24 cellular contexts compared by ENCODE assay signal in genomic region chr2:126676814-126677538, GRCh38. TPM values are rescaled to one million over a fixed set of nuclear protein-coding genes. Genes with fewer than 3 reads are reported as not detected.
DNase-seq lines count a peak whose midpoint lies in the region; ATAC-seq, FAIRE-seq and TF ChIP-seq lines count a peak whose summit lies in the region.
"Had no signal": no experiment of that assay in that cellular context is flagged by ENCODE, and none has a peak within 500 bp of the region (broad histone marks: within the 10 kb centered on the region; RNA-seq: fewer than 3 reads in every experiment).

No MANE protein-coding gene starts in this region.

- no peaks in the 10 kb centered on the region for H3K27me3 ChIP-seq in spleen (replicated peaks in 1 of 7)
- H3K27me3 ChIP-seq: pancreas had no signal

- no peak for DNase-seq in activated naive CD8-positive, alpha-beta T cell treated with anti-CD3 and anti-CD28 coated beads for 36 hours
- DNase-seq in T-helper 17 cell = no peak
- DNase-seq in central memory CD8-positive, alpha-beta T cell (ENCODE audit: low spot score in 2 of 2) = no peak
- no peak for DNase-seq in urothelium cell line (ENCODE audit: low spot score)
- DNase-seq in spleen = no peak
- DNase-seq in posterior vena cava (ENCODE audit: low spot score) = no peak
- DNase-seq: activated CD4-positive, alpha-beta T cell treated with anti-CD3 and anti-CD28 coated beads for 4 hours; activated effector memory CD4-positive, alpha-beta T cell treated with anti-CD3 and anti-CD28 coated beads, Interleukin-2, amount 50 U/mL, for 16 hours; cerebellar nuclear complex; foreskin melanocyte; GM23248; hypothalamus; Kasumi-1; NCI-H1048; NCI-H2029; NCI-H446 treated with DMSO at 0.1 percent for 48 hours; pancreas had no signal

- peak overlapping the region in 1 of 8 donors; percentile 16 for H3K27ac ChIP-seq in spleen
- H3K27ac ChIP-seq: GM23248, pancreas, SK-N-MC had no signal

- FAIRE-seq in urothelium cell line (lab: Jason Lieb, UNC) = peak; percentile 97
- FAIRE-seq: astrocyte, keratinocyte, pancreas had no signal

- H3K4me1 ChIP-seq in spleen = peaks cover 0 to 60% (median 11%) of the 10 kb centered on the region in 6 donors
- H3K4me1 ChIP-seq: pancreas had no signal

- intact Hi-C loops in spleen (cut with DNase I; ENCODE audit: low total_unique reads) (no loop called here), posterior vena cava (cut with DNase I) (no loop called here)

- no peak for TF ChIP-seq POLR2A in spleen (IDR thresholded peaks at IDR 0.05)

- peaks cover 23% of the 10 kb centered on the region for H3K36me3 Mint-ChIP-seq in activated naive CD8-positive, alpha-beta T cell
- peaks cover 63% of the 10 kb centered on the region for H3K36me3 Mint-ChIP-seq in activated naive CD8-positive, alpha-beta T cell treated with anti-CD3 and anti-CD28 coated beads for 36 hours
- H3K36me3 Mint-ChIP-seq in T-helper 17 cell (ENCODE audit: low read depth) = peaks cover 17% of the 10 kb centered on the region
- H3K36me3 Mint-ChIP-seq in central memory CD8-positive, alpha-beta T cell (ENCODE audit: insufficient read depth) = peaks cover 7% of the 10 kb centered on the region

- WGBS in spleen, 5 donors = 76 to 100% (median 86%) methylated on average over 1 of the region's 1 CpG

- TF ChIP-seq CTCF in spleen (IDR thresholded peaks at IDR 0.05 in 8 of 11, conservative IDR thresholded peaks at IDR 0.05 in 3 of 11) = no peak

- peaks cover 3% of the 10 kb centered on the region for H3K9me3 ChIP-seq in T-helper 17 cell (ENCODE audit: control insufficient read depth, low read length, poor library complexity, severe bottlenecking)
- H3K9me3 ChIP-seq in spleen = peaks cover 0 to 19% (median 18%) of the 10 kb centered on the region in 8 donors
- H3K9me3 ChIP-seq: pancreas had no signal

- no peaks in the 10 kb centered on the region for H3K27me3 Mint-ChIP-seq in activated naive CD8-positive, alpha-beta T cell
- H3K27me3 Mint-ChIP-seq in activated naive CD8-positive, alpha-beta T cell treated with anti-CD3 and anti-CD28 coated beads for 36 hours = no peaks in the 10 kb centered on the region
- no peaks in the 10 kb centered on the region for H3K27me3 Mint-ChIP-seq in T-helper 17 cell
- H3K27me3 Mint-ChIP-seq in central memory CD8-positive, alpha-beta T cell = no peaks in the 10 kb centered on the region

- H3K36me3 ChIP-seq in spleen = peaks cover 0 to 88% (median 22%) of the 10 kb centered on the region in 6 donors
- H3K36me3 ChIP-seq: pancreas had no signal

- peaks cover 60% of the 10 kb centered on the region for H3K4me1 Mint-ChIP-seq in activated naive CD8-positive, alpha-beta T cell (ENCODE audit: low read depth)
- H3K4me1 Mint-ChIP-seq in activated naive CD8-positive, alpha-beta T cell treated with anti-CD3 and anti-CD28 coated beads for 36 hours = peaks cover 21% of the 10 kb centered on the region
- peaks cover 24% of the 10 kb centered on the region for H3K4me1 Mint-ChIP-seq in T-helper 17 cell
- H3K4me1 Mint-ChIP-seq in central memory CD8-positive, alpha-beta T cell = peaks cover 46% of the 10 kb centered on the region

- H3K4me3 Mint-ChIP-seq in activated naive CD8-positive, alpha-beta T cell = no peak overlapping the region
- H3K4me3 Mint-ChIP-seq in activated naive CD8-positive, alpha-beta T cell treated with anti-CD3 and anti-CD28 coated beads for 36 hours = no peak overlapping the region
- H3K4me3 Mint-ChIP-seq in T-helper 17 cell = no peak overlapping the region
- H3K4me3 Mint-ChIP-seq in central memory CD8-positive, alpha-beta T cell = no peak overlapping the region

- ATAC-seq in T-helper 17 cell (no peak), GM18907 (IDR thresholded peaks at IDR 0.05; ENCODE audit: unreplicated experiment) (no peak)
- ATAC-seq in central memory CD8-positive, alpha-beta T cell (replicated peaks; ENCODE audit: extremely low read depth, poor library complexity, severe bottlenecking) = no peak
- ATAC-seq: pancreas, sciatic nerve had no signal

- H3K27ac Mint-ChIP-seq in activated naive CD8-positive, alpha-beta T cell = peak overlapping the region; percentile 75
- H3K27ac Mint-ChIP-seq in activated naive CD8-positive, alpha-beta T cell treated with anti-CD3 and anti-CD28 coated beads for 36 hours = no peak overlapping the region
- peak overlapping the region; percentile 16 for H3K27ac Mint-ChIP-seq in T-helper 17 cell
- H3K27ac Mint-ChIP-seq in central memory CD8-positive, alpha-beta T cell (ENCODE audit: low read depth) = peak overlapping the region; percentile 2

- peaks cover 5% of the 10 kb centered on the region for H3K9me3 Mint-ChIP-seq in activated naive CD8-positive, alpha-beta T cell (ENCODE audit: low read depth)
- H3K9me3 Mint-ChIP-seq in activated naive CD8-positive, alpha-beta T cell treated with anti-CD3 and anti-CD28 coated beads for 36 hours = peaks cover 8% of the 10 kb centered on the region
- peaks cover 5% of the 10 kb centered on the region for H3K9me3 Mint-ChIP-seq in central memory CD8-positive, alpha-beta T cell

- H3K4me3 ChIP-seq in spleen = no peak overlapping the region
- H3K4me3 ChIP-seq: GM23248, lung, pancreas, SK-N-MC had no signal

RNA-seq across cellular contexts. Expression of gene GYPC, which starts 21.0 kb away (rescaled TPM):
- 100 to 1,000 TPM; 171 to 179 TPM for total RNA-seq in activated naive CD8-positive, alpha-beta T cell treated with anti-CD3 and anti-CD28 coated beads for 36 hours
- 10 to 100 TPM; 73.7 to 86.2 TPM for total RNA-seq in T-helper 17 cell
- 100 to 1,000 TPM in 5 of 7 donors, 10 to 100 TPM in 2; 86.6 to 193 (median 138) TPM for total RNA-seq in spleen
- 100 to 1,000 TPM; 187 to 202 (median 201) TPM for polyA plus RNA-seq in spleen
- total RNA-seq in posterior vena cava = 100 to 1,000 TPM; 107 to 115 TPM
- polyA plus RNA-seq: keratinocyte had no signal
